26 cellular contexts compared by ENCODE assay signal in genomic region chr1:234458352-234459027, GRCh38. TPM values are rescaled to one million over a fixed set of nuclear protein-coding genes. Genes with fewer than 3 reads are reported as not detected.
DNase-seq lines count a peak whose midpoint lies in the region; ATAC-seq and TF ChIP-seq lines count a peak whose summit lies in the region.
"Had no signal": no experiment of that assay in that cellular context is flagged by ENCODE, and none has a peak within 500 bp of the region (broad histone marks: within the 10 kb centered on the region; RNA-seq: fewer than 3 reads in every experiment).

No MANE protein-coding gene starts in this region.

- no peak overlapping the region for H3K4ac ChIP-seq in trophoblast cell (ENCODE audit: low read depth, low read length)

- H2BK12ac ChIP-seq in trophoblast cell (ENCODE audit: low read length) = no peak overlapping the region

- no peaks in the 10 kb centered on the region for H3K79me2 ChIP-seq in trophoblast cell (ENCODE audit: control insufficient read depth, insufficient read depth, low read length, poor library complexity)

- H4K91ac ChIP-seq in trophoblast cell (ENCODE audit: low read depth, low read length) = no peak overlapping the region

- no peaks in the 10 kb centered on the region for H3K9me3 ChIP-seq in breast epithelium
- H3K9me3 ChIP-seq in trophoblast cell (ENCODE audit: insufficient read depth, low read depth, low read length) = no peaks in the 10 kb centered on the region
- H3K9me3 ChIP-seq: SK-N-SH, stomach, tibial artery had no signal

- H3K27me3 ChIP-seq in breast epithelium (no peaks in the 10 kb centered on the region), trophoblast cell (ENCODE audit: insufficient read depth, low read length) (no peaks in the 10 kb centered on the region)
- H3K27me3 ChIP-seq: neural progenitor cell, stomach, tibial artery had no signal

- H3K79me1 ChIP-seq in trophoblast cell (ENCODE audit: low read length) = no peaks in the 10 kb centered on the region

- TF ChIP-seq CTCF in LNCaP clone FGC (IDR thresholded peaks at IDR 0.05; ENCODE audit: control insufficient read depth, extremely low read depth, insufficient read depth) (no peak), breast epithelium (IDR thresholded peaks at IDR 0.05) (no peak), GM20000 (IDR thresholded peaks at IDR 0.05; ENCODE audit: extremely low read depth, missing control alignments) (no peak)

- no peak overlapping the region for H3K14ac ChIP-seq in trophoblast cell (ENCODE audit: low read length)

- peak; percentile 7 for DNase-seq in DMS79 treated with DMSO at 0.1 percent for 48 hours (lab: John Stamatoyannopoulos, UW)
- DNase-seq in DMS79 (lab: John Stamatoyannopoulos, UW) = no peak
- DNase-seq in LNCaP clone FGC (ENCODE audit: low read depth) = peak; percentile 90
- peak in 1 of 2 donors; percentile 64 for DNase-seq in breast epithelium (ENCODE audit: low spot score in 2 of 2)
- DNase-seq in trophoblast cell = peak; percentile 93 to 96
- no peak for DNase-seq in GM20000 (ENCODE audit: low spot score)
- no peak for DNase-seq in NCI-H187 (lab: John Stamatoyannopoulos, UW)
- DNase-seq: 8988T; activated CD4-positive, alpha-beta T cell treated with anti-CD3 and anti-CD28 coated beads for 48 hours; activated CD8-positive, alpha-beta memory T cell treated with anti-CD3 and anti-CD28 coated beads, Interleukin-2, amount 10 ng/mL, durations not matched to agents 7 days and 5 days; anterior cingulate cortex; caudate nucleus; CD4-positive, alpha-beta memory T cell; GM23248; KG1; kidney; NCI-H2029; NCI-H524; SK-N-SH; stimulated activated CD8-positive, alpha-beta memory T cell treated with anti-CD3 and anti-CD28 coated beads, Interleukin-4, amount 100 ng/mL, for 48 hours; stomach; T-helper 2 cell; tibial artery had no signal

- TF ChIP-seq POLR2A in breast epithelium (IDR thresholded peaks at IDR 0.05) = no peak

- H3K27ac ChIP-seq in breast epithelium (peak overlapping the region; percentile 50 to 62), trophoblast cell (ENCODE audit: low read depth, low read length) (peak overlapping the region; percentile 9)
- H3K27ac ChIP-seq: GM23248, neural progenitor cell, RWPE1, stomach, tibial artery had no signal

- no peak overlapping the region for H4K8ac ChIP-seq in trophoblast cell (ENCODE audit: low read depth, low read length)

- no peak for ATAC-seq in HG02885 (IDR thresholded peaks at IDR 0.05; ENCODE audit: poor library complexity, unreplicated experiment)
- ATAC-seq: activated CD8-positive, alpha-beta memory T cell treated with anti-CD3 and anti-CD28 coated beads, Interleukin-2, amount 10 ng/mL, durations not matched to agents 7 days and 5 days had no signal

- no peak overlapping the region for H2AFZ ChIP-seq in trophoblast cell (ENCODE audit: insufficient read depth, low read length, poor library complexity)
- H2AFZ ChIP-seq: GM23248, neural progenitor cell had no signal

- intact Hi-C loops in breast epithelium (cut with DNase I; ENCODE audit: low total_unique reads) = no loop called here

- H3K9ac ChIP-seq in trophoblast cell (ENCODE audit: low read length) = no peak overlapping the region
- H3K9ac ChIP-seq: GM23248, neural progenitor cell, SK-N-SH had no signal

- H3K23ac ChIP-seq in trophoblast cell (ENCODE audit: low read length) = no peak overlapping the region

- no peak overlapping the region for H3K4me3 ChIP-seq in LNCaP clone FGC (ENCODE audit: low read depth, low read length)
- no peak overlapping the region for H3K4me3 ChIP-seq in breast epithelium
- H3K4me3 ChIP-seq in trophoblast cell (ENCODE audit: low read depth, low read length) = no peak overlapping the region
- H3K4me3 ChIP-seq: GM23248, neural progenitor cell, stomach, tibial artery had no signal

- WGBS in trophoblast cell (ENCODE audit: extremely low coverage, insufficient coverage, insufficient read length) = no CpG with 5 or more reads among the region's 6 CpGs

- H3K4me1 ChIP-seq in breast epithelium = no peaks in the 10 kb centered on the region
- H3K4me1 ChIP-seq in trophoblast cell (ENCODE audit: control insufficient read depth in 1 of 2, insufficient read depth in 2 of 2, low read length in 2 of 2) = no peaks in the 10 kb centered on the region
- H3K4me1 ChIP-seq: neural progenitor cell, stomach, tibial artery had no signal

- H2BK5ac ChIP-seq in trophoblast cell (ENCODE audit: low read depth, low read length, poor library complexity) = no peak overlapping the region

- no peak overlapping the region for H3K18ac ChIP-seq in trophoblast cell (ENCODE audit: low read length)

- H2BK120ac ChIP-seq in trophoblast cell (ENCODE audit: insufficient read depth, low read length, poor library complexity) = no peak overlapping the region

- no peak overlapping the region for H3K4me2 ChIP-seq in trophoblast cell (ENCODE audit: low read length)
- H3K4me2 ChIP-seq: neural progenitor cell, SK-N-SH had no signal

- H3K36me3 ChIP-seq in breast epithelium (no peaks in the 10 kb centered on the region), trophoblast cell (ENCODE audit: control insufficient read depth in 1 of 2, insufficient read depth in 2 of 2, low read length in 2 of 2) (no peaks in the 10 kb centered on the region)

- no peak overlapping the region for H2AK5ac ChIP-seq in trophoblast cell (ENCODE audit: low read length)

- no peak overlapping the region for H4K12ac ChIP-seq in trophoblast cell (ENCODE audit: low read depth, low read length)

RNA-seq across cellular contexts. Expression of gene TARBP1, which starts 20.5 kb away (rescaled TPM):
- total RNA-seq in breast epithelium = 10 to 100 TPM; 12.3 to 39.2 (median 32.1) TPM
- polyA plus RNA-seq in trophoblast cell (2013) = 7.2 and 7.8 TPM in 2 replicates

Comparison
In these comparisons a context has a peak if more than half of its experiments do, and no peak if none do; other contexts are left out.
1. DNase-seq: peak in DMS79 treated with DMSO at 0.1 percent for 48 hours (single experiment), LNCaP clone FGC (single experiment) and trophoblast cell (2 of 2); none in DMS79 (single experiment), GM20000 (single experiment) and NCI-H187 (0 of 2).